ENCODE assay signal across 33 cellular contexts in the genomic region with DNA sequence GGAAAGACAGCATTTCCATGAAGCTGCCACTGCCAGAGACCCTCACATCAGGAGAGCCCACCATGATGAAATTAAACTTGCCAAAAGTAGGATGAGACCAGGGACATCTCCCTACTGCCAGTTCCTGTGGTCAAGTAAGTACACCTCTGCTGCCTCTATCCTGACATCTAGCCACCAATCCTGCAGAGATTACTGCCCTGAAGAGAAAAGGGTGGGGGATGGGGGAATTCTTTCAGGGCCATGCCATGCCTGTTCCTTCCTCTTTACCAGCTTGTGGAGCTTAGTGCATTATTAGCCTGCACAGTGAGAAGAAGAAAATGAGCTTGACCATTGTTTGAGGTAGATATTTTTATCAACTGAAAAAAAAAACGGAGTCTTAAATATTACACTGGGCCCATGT.
"Had no signal": no experiment of that assay in that cellular context is flagged by ENCODE, and none has a peak within 500 bp of the region (broad histone marks: within the 10 kb centered on the region; RNA-seq: fewer than 3 reads in every experiment).

No MANE protein-coding gene starts in this region.

- H3K27ac Mint-ChIP-seq: activated CD4-positive, alpha-beta memory T cell treated with anti-CD3 and anti-CD28 coated beads, Interleukin-2, amount 10 ng/mL, durations not matched to agents 7 days and 5 days; activated CD8-positive, alpha-beta memory T cell treated with anti-CD3 and anti-CD28 coated beads, Interleukin-2, amount 10 ng/mL, durations not matched to agents 7 days and 5 days; activated naive CD4-positive, alpha-beta T cell treated with anti-CD3 and anti-CD28 coated beads, Interleukin-2, amount 10 ng/mL, durations not matched to agents 7 days and 5 days; activated naive CD8-positive, alpha-beta T cell; activated naive CD8-positive, alpha-beta T cell treated with anti-CD3 and anti-CD28 coated beads, Interleukin-2, amount 50 U/mL, for 24 hours; brain; T-helper 1 cell treated with Interleukin-12 subunit alpha and Interleukin-12 subunit beta and Interleukin-4 antibody, amounts not matched to agents 30 μg/mL and 1 μg/mL, for 36 hours; T-helper 2 cell treated with Interferon-gamma antibody and Interleukin-4, amounts not matched to agents 5 μg/mL and 100 μg/mL, for 36 hours had no signal

- H3K9me3 ChIP-seq: SJCRH30 had no signal

- DNase-seq: activated CD4-positive, alpha-beta memory T cell treated with anti-CD3 and anti-CD28 coated beads, Interleukin-2, amount 10 ng/mL, durations not matched to agents 7 days and 5 days; activated CD4-positive, alpha-beta T cell treated with anti-CD3 and anti-CD28 coated beads for 4 hours; activated CD4-positive, alpha-beta T cell treated with anti-CD3 and anti-CD28 coated beads, Interleukin-2, amount 50 U/mL, for 1 hour; activated CD8-positive, alpha-beta memory T cell treated with anti-CD3 and anti-CD28 coated beads for 24 hours; activated CD8-positive, alpha-beta memory T cell treated with anti-CD3 and anti-CD28 coated beads, Interleukin-2, amount 10 ng/mL, durations not matched to agents 7 days and 5 days; activated CD8-positive, alpha-beta memory T cell treated with anti-CD3 and anti-CD28 coated beads, Interleukin-2, amount 50 U/mL, for 48 hours; activated effector memory CD4-positive, alpha-beta T cell treated with Interleukin-2 at 50 U/mL for 16 hours; activated naive CD4-positive, alpha-beta T cell treated with anti-CD3 and anti-CD28 coated beads, Interleukin-2, amount 10 ng/mL, durations not matched to agents 7 days and 5 days; activated naive CD8-positive, alpha-beta T cell treated with anti-CD3 and anti-CD28 coated beads, Interleukin-2, amount 50 U/mL, for 24 hours; activated T-cell treated with anti-CD3 and anti-CD28 coated beads, Interleukin-2, amount 50 U/mL, for 48 hours; anterior cingulate cortex; caudate nucleus; NCI-H1092 treated with DMSO at 0.1 percent for 48 hours; NCI-H1417; NCI-H146; NCI-H187; NCI-H2029 treated with DMSO at 0.1 percent for 48 hours; NCI-H2107; NCI-H2171 treated with DMSO at 0.1 percent for 48 hours; NCI-H2227 treated with DMSO at 0.1 percent for 48 hours; NCI-H446; NCI-H510A treated with DMSO at 0.1 percent for 48 hours; NCI-H526 treated with DMSO at 0.1 percent for 48 hours; NCI-H774; SHP77; SJCRH30 had no signal

- ATAC-seq: activated CD4-positive, CD25-positive, alpha-beta regulatory T cell treated with anti-CD3 and anti-CD28 coated beads, Interleukin-2, amount 50 U/mL, for 24 hours; activated CD8-positive, alpha-beta memory T cell treated with anti-CD3 and anti-CD28 coated beads, Interleukin-2, amount 10 ng/mL, durations not matched to agents 7 days and 5 days; activated naive CD8-positive, alpha-beta T cell treated with anti-CD3 and anti-CD28 coated beads, Interleukin-2, amount 50 U/mL, for 24 hours; Panc1 had no signal

- H3K27me3 Mint-ChIP-seq: activated CD4-positive, alpha-beta memory T cell treated with anti-CD3 and anti-CD28 coated beads, Interleukin-2, amount 10 ng/mL, durations not matched to agents 7 days and 5 days; activated CD8-positive, alpha-beta memory T cell treated with anti-CD3 and anti-CD28 coated beads, Interleukin-2, amount 10 ng/mL, durations not matched to agents 7 days and 5 days; activated naive CD4-positive, alpha-beta T cell treated with anti-CD3 and anti-CD28 coated beads, Interleukin-2, amount 10 ng/mL, durations not matched to agents 7 days and 5 days; activated naive CD8-positive, alpha-beta T cell; activated naive CD8-positive, alpha-beta T cell treated with anti-CD3 and anti-CD28 coated beads, Interleukin-2, amount 50 U/mL, for 24 hours; brain had no signal

- H3K27me3 ChIP-seq: SJCRH30 had no signal

- H3K36me3 Mint-ChIP-seq: activated CD8-positive, alpha-beta memory T cell treated with anti-CD3 and anti-CD28 coated beads, Interleukin-2, amount 10 ng/mL, durations not matched to agents 7 days and 5 days; activated naive CD4-positive, alpha-beta T cell treated with anti-CD3 and anti-CD28 coated beads, Interleukin-2, amount 10 ng/mL, durations not matched to agents 7 days and 5 days; activated naive CD8-positive, alpha-beta T cell; brain had no signal

- H3K4me3 ChIP-seq: SJCRH30, SK-N-MC had no signal

- H3K4me1 ChIP-seq: SJCRH30 had no signal

- H3K27ac ChIP-seq: SJCRH30, SK-N-MC had no signal

- H3K36me3 ChIP-seq: SJCRH30 had no signal

- H3K4me3 Mint-ChIP-seq: activated CD4-positive, alpha-beta memory T cell treated with anti-CD3 and anti-CD28 coated beads, Interleukin-2, amount 10 ng/mL, durations not matched to agents 7 days and 5 days; activated CD8-positive, alpha-beta memory T cell treated with anti-CD3 and anti-CD28 coated beads, Interleukin-2, amount 10 ng/mL, durations not matched to agents 7 days and 5 days; activated naive CD4-positive, alpha-beta T cell treated with anti-CD3 and anti-CD28 coated beads, Interleukin-2, amount 10 ng/mL, durations not matched to agents 7 days and 5 days; activated naive CD8-positive, alpha-beta T cell; activated naive CD8-positive, alpha-beta T cell treated with anti-CD3 and anti-CD28 coated beads, Interleukin-2, amount 50 U/mL, for 24 hours; brain; T-helper 1 cell treated with Interleukin-12 subunit alpha and Interleukin-12 subunit beta and Interleukin-4 antibody, amounts not matched to agents 30 μg/mL and 1 μg/mL, for 36 hours; T-helper 2 cell treated with Interferon-gamma antibody and Interleukin-4, amounts not matched to agents 5 μg/mL and 100 μg/mL, for 36 hours had no signal

- H3K4me1 Mint-ChIP-seq: activated CD4-positive, alpha-beta memory T cell treated with anti-CD3 and anti-CD28 coated beads, Interleukin-2, amount 10 ng/mL, durations not matched to agents 7 days and 5 days; activated CD8-positive, alpha-beta memory T cell treated with anti-CD3 and anti-CD28 coated beads, Interleukin-2, amount 10 ng/mL, durations not matched to agents 7 days and 5 days; activated naive CD4-positive, alpha-beta T cell treated with anti-CD3 and anti-CD28 coated beads, Interleukin-2, amount 10 ng/mL, durations not matched to agents 7 days and 5 days; activated naive CD8-positive, alpha-beta T cell treated with anti-CD3 and anti-CD28 coated beads, Interleukin-2, amount 50 U/mL, for 24 hours had no signal
